Comparison of ENCODE assay signal across 1 cellular context in the genomic region with DNA sequence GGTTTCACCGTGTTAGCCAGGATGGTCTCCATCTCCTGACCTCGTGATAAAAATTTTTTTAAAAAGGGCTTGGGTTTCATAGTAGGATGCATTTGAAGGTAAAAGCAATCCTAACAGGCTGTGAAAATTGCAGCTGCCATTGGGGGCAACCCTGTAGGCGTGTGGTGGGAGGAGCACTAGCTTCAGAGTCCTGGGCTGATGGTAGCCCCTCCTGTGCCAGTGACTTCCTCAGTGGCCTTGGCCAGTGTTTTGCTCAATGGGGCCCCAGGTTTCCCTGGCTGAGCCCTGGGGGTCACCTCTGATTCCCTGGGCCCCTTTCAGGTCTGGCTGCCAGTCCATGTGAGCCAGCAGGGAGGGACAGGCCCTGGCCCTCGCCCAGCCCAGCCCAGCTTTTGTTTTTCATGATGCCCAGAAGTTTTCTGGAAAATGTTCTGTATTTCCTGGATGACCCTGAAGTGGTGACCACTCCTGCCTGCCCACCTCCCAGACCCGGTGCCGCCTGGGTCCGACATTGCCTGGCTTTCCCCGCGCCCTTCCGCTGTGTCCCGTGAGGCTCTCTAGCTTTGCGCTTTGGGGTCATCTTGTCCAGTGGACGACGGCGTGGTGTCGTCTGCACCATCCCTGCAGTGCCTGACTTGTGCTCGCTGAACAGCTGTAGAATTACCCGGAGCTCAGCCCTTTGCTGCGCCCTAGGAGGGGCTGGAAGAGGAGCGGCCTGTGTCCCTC.
TF ChIP-seq lines count a peak whose summit lies in the region.

No MANE protein-coding gene starts in this region.

TF ChIP-seq in IMR-90, 13 proteins besides CTCF, POLR2A, EP300 and RAD21:
- TF ChIP-seq MAFK (IDR thresholded peaks at IDR 0.05; ENCODE audit: low read depth, low read length): no peak
- TF ChIP-seq MAZ (IDR thresholded peaks at IDR 0.05; ENCODE audit: borderline replicate concordance, low read depth, low read length): no peak
- TF ChIP-seq RFX5 (IDR thresholded peaks at IDR 0.05; ENCODE audit: low read depth, low read length): no peak
- no peak for TF ChIP-seq FOS (IDR thresholded peaks at IDR 0.05; ENCODE audit: low read depth, low read length)
- TF ChIP-seq, protein P1, sequence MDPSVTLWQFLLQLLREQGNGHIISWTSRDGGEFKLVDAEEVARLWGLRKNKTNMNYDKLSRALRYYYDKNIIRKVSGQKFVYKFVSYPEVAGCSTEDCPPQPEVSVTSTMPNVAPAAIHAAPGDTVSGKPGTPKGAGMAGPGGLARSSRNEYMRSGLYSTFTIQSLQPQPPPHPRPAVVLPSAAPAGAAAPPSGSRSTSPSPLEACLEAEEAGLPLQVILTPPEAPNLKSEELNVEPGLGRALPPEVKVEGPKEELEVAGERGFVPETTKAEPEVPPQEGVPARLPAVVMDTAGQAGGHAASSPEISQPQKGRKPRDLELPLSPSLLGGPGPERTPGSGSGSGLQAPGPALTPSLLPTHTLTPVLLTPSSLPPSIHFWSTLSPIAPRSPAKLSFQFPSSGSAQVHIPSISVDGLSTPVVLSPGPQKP (IDR thresholded peaks at IDR 0.05; ENCODE audit: borderline replicate concordance, low read depth, low read length): no peak
- TF ChIP-seq RCOR1 (IDR thresholded peaks at IDR 0.05; ENCODE audit: insufficient replicate concordance, low read length): no peak
- TF ChIP-seq SMC3 (IDR thresholded peaks at IDR 0.05; ENCODE audit: low read depth, low read length): no peak
- TF ChIP-seq NFE2L2 (IDR thresholded peaks at IDR 0.05; ENCODE audit: low read depth, low read length): no peak
- TF ChIP-seq MXI1 (IDR thresholded peaks at IDR 0.05; ENCODE audit: borderline replicate concordance, low read depth, low read length): no peak
- no peak for TF ChIP-seq CEBPB (IDR thresholded peaks at IDR 0.05; ENCODE audit: low read depth, low read length)
- TF ChIP-seq CHD1 (IDR thresholded peaks at IDR 0.05; ENCODE audit: low read depth, low read length): no peak
- TF ChIP-seq, protein P2, sequence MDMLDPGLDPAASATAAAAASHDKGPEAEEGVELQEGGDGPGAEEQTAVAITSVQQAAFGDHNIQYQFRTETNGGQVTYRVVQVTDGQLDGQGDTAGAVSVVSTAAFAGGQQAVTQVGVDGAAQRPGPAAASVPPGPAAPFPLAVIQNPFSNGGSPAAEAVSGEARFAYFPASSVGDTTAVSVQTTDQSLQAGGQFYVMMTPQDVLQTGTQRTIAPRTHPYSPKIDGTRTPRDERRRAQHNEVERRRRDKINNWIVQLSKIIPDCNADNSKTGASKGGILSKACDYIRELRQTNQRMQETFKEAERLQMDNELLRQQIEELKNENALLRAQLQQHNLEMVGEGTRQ (IDR thresholded peaks at IDR 0.05; ENCODE audit: low read depth, low read length): no peak
- TF ChIP-seq BHLHE40 (IDR thresholded peaks at IDR 0.05; ENCODE audit: low read depth, low read length): no peak
